Comparison of ENCODE assay signal across 1 cellular context in genomic region chr12:88570103-88570502, GRCh38.
TF ChIP-seq lines count a peak whose summit lies in the region.

No MANE protein-coding gene starts in this region.

TF ChIP-seq in GM23338, 12 proteins besides CTCF, POLR2A, EP300 and RAD21 (continued from another document):
- TF ChIP-seq REST (IDR thresholded peaks at IDR 0.05; ENCODE audit: unreplicated experiment) (no peak), ETS1 (IDR thresholded peaks at IDR 0.05) (no peak), EZH2 (IDR thresholded peaks at IDR 0.05; ENCODE audit: low read depth, unreplicated experiment) (no peak)
- TF ChIP-seq, protein P1, sequence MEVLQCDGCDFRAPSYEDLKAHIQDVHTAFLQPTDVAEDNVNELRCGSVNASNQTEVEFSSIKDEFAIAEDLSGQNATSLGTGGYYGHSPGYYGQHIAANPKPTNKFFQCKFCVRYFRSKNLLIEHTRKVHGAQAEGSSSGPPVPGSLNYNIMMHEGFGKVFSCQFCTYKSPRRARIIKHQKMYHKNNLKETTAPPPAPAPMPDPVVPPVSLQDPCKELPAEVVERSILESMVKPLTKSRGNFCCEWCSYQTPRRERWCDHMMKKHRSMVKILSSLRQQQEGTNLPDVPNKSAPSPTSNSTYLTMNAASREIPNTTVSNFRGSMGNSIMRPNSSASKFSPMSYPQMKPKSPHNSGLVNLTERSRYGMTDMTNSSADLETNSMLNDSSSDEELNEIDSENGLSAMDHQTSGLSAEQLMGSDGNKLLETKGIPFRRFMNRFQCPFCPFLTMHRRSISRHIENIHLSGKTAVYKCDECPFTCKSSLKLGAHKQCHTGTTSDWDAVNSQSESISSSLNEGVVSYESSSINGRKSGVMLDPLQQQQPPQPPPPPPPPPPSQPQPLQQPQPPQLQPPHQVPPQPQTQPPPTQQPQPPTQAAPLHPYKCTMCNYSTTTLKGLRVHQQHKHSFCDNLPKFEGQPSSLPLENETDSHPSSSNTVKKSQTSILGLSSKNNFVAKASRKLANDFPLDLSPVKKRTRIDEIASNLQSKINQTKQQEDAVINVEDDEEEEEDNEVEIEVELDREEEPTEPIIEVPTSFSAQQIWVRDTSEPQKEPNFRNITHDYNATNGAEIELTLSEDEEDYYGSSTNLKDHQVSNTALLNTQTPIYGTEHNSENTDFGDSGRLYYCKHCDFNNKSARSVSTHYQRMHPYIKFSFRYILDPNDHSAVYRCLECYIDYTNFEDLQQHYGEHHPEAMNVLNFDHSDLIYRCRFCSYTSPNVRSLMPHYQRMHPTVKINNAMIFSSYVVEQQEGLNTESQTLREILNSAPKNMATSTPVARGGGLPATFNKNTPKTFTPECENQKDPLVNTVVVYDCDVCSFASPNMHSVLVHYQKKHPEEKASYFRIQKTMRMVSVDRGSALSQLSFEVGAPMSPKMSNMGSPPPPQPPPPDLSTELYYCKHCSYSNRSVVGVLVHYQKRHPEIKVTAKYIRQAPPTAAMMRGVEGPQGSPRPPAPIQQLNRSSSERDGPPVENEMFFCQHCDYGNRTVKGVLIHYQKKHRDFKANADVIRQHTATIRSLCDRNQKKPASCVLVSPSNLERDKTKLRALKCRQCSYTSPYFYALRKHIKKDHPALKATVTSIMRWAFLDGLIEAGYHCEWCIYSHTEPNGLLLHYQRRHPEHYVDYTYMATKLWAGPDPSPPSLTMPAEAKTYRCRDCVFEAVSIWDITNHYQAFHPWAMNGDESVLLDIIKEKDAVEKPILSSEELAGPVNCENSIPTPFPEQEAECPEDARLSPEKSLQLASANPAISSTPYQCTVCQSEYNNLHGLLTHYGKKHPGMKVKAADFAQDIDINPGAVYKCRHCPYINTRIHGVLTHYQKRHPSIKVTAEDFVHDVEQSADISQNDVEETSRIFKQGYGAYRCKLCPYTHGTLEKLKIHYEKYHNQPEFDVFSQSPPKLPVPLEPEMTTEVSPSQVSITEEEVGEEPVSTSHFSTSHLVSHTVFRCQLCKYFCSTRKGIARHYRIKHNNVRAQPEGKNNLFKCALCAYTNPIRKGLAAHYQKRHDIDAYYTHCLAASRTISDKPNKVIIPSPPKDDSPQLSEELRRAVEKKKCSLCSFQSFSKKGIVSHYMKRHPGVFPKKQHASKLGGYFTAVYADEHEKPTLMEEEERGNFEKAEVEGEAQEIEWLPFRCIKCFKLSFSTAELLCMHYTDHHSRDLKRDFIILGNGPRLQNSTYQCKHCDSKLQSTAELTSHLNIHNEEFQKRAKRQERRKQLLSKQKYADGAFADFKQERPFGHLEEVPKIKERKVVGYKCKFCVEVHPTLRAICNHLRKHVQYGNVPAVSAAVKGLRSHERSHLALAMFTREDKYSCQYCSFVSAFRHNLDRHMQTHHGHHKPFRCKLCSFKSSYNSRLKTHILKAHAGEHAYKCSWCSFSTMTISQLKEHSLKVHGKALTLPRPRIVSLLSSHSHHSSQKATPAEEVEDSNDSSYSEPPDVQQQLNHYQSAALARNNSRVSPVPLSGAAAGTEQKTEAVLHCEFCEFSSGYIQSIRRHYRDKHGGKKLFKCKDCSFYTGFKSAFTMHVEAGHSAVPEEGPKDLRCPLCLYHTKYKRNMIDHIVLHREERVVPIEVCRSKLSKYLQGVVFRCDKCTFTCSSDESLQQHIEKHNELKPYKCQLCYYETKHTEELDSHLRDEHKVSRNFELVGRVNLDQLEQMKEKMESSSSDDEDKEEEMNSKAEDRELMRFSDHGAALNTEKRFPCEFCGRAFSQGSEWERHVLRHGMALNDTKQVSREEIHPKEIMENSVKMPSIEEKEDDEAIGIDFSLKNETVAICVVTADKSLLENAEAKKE (CRISPR knock-in tag; IDR thresholded peaks at IDR 0.05) = no peak
